ENCODE assay signal across 1 cellular context in the genomic region with DNA sequence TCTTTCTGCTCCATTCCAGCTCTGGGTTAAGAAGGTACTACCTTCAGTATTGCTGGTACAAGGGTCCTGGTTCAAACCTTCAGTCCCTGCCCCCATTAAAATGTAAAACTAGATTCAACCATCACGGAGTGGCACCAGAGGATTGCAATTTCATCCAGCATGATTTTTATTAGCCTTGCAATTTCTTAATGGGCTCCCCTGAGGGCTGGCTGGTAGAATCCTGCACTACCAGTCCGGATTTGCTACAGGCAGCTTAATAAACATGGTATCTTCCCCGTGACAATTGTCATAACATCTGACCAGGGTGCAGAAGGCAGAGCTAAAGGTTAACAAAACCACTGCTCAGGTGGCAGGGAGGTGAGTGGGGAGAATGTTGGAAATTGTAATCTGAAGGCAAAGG.
TF ChIP-seq lines count a peak whose summit lies in the region.

No MANE protein-coding gene starts in this region.

TF ChIP-seq in GM23338, 12 proteins besides CTCF, POLR2A, EP300 and RAD21 (continued from another document):
- TF ChIP-seq, protein P1, sequence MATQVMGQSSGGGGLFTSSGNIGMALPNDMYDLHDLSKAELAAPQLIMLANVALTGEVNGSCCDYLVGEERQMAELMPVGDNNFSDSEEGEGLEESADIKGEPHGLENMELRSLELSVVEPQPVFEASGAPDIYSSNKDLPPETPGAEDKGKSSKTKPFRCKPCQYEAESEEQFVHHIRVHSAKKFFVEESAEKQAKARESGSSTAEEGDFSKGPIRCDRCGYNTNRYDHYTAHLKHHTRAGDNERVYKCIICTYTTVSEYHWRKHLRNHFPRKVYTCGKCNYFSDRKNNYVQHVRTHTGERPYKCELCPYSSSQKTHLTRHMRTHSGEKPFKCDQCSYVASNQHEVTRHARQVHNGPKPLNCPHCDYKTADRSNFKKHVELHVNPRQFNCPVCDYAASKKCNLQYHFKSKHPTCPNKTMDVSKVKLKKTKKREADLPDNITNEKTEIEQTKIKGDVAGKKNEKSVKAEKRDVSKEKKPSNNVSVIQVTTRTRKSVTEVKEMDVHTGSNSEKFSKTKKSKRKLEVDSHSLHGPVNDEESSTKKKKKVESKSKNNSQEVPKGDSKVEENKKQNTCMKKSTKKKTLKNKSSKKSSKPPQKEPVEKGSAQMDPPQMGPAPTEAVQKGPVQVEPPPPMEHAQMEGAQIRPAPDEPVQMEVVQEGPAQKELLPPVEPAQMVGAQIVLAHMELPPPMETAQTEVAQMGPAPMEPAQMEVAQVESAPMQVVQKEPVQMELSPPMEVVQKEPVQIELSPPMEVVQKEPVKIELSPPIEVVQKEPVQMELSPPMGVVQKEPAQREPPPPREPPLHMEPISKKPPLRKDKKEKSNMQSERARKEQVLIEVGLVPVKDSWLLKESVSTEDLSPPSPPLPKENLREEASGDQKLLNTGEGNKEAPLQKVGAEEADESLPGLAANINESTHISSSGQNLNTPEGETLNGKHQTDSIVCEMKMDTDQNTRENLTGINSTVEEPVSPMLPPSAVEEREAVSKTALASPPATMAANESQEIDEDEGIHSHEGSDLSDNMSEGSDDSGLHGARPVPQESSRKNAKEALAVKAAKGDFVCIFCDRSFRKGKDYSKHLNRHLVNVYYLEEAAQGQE (IDR thresholded peaks at IDR 0.05; ENCODE audit: unreplicated experiment), result no peak
- TF ChIP-seq ZNF331 (CRISPR knock-in tag; IDR thresholded peaks at IDR 0.05; ENCODE audit: low read depth) (no peak), CREB1 (CRISPR knock-in tag; IDR thresholded peaks at IDR 0.05; ENCODE audit: low read depth) (no peak)
- TF ChIP-seq, protein P2, sequence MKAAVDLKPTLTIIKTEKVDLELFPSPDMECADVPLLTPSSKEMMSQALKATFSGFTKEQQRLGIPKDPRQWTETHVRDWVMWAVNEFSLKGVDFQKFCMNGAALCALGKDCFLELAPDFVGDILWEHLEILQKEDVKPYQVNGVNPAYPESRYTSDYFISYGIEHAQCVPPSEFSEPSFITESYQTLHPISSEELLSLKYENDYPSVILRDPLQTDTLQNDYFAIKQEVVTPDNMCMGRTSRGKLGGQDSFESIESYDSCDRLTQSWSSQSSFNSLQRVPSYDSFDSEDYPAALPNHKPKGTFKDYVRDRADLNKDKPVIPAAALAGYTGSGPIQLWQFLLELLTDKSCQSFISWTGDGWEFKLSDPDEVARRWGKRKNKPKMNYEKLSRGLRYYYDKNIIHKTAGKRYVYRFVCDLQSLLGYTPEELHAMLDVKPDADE (IDR thresholded peaks at IDR 0.05), result no peak
TF ChIP-seq in GM23338: peak in this region for 0.
